In the genomic region with DNA sequence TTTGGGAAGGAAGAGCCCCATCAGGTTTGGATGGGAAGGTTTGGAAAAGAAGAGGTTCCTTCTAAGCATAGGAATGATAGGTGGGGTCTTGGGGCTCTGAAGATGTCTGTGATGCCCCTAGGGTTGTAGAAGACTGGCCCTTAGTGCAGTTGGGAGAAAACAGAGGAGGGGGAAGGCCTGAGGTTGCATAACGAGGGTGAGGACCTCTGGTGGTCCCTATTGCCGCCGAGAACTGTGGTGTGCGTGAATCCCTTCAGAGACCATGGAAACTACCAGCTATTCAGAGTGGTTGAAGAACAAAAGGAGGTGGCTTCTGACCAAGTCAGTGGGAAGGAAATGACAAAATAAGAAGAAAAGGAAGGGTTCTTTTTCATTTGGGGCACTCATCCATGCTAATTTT, we compare ENCODE assay signal across 1 cellular context.
TF ChIP-seq lines count a peak whose summit lies in the region.

No MANE protein-coding gene starts in this region.

TF ChIP-seq in WTC11, 78 proteins besides CTCF, POLR2A, EP300 and RAD21:
- TF ChIP-seq GTF2I (CRISPR knock-in tag; conservative IDR thresholded peaks at IDR 0.05), result no peak
- TF ChIP-seq NFE2L1 (CRISPR knock-in tag; IDR thresholded peaks at IDR 0.05), result no peak
- TF ChIP-seq TP53 (CRISPR knock-in tag; IDR thresholded peaks at IDR 0.05), result no peak
- no peak for TF ChIP-seq MXD4 (CRISPR knock-in tag; IDR thresholded peaks at IDR 0.05; ENCODE audit: borderline replicate concordance)
- TF ChIP-seq HMGXB4 (CRISPR knock-in tag; IDR thresholded peaks at IDR 0.05), result no peak
- TF ChIP-seq ATF3 (CRISPR knock-in tag; conservative IDR thresholded peaks at IDR 0.05), result no peak
- TF ChIP-seq FOXP1 (CRISPR knock-in tag; IDR thresholded peaks at IDR 0.05; ENCODE audit: borderline replicate concordance), result no peak
- TF ChIP-seq ZNF219 (CRISPR knock-in tag; IDR thresholded peaks at IDR 0.05; ENCODE audit: borderline replicate concordance), result no peak
- TF ChIP-seq, protein P1, sequence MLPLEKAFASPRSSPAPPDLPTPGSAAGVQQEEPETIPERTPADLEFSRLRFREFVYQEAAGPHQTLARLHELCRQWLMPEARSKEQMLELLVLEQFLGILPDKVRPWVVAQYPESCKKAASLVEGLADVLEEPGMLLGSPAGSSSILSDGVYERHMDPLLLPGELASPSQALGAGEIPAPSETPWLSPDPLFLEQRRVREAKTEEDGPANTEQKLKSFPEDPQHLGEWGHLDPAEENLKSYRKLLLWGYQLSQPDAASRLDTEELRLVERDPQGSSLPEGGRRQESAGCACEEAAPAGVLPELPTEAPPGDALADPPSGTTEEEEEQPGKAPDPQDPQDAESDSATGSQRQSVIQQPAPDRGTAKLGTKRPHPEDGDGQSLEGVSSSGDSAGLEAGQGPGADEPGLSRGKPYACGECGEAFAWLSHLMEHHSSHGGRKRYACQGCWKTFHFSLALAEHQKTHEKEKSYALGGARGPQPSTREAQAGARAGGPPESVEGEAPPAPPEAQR (CRISPR knock-in tag; IDR thresholded peaks at IDR 0.05), result no peak
